In genomic region chr19:5973867-5974635, GRCh38 we compare ENCODE assay signal across 13 cellular contexts. TPM values are rescaled to one million over a fixed set of nuclear protein-coding genes. Genes with fewer than 3 reads are reported as not detected.
DNase-seq lines count a peak whose midpoint lies in the region; TF ChIP-seq lines count a peak whose summit lies in the region.
"Had no signal": no experiment of that assay in that cellular context is flagged by ENCODE, and none has a peak within 500 bp of the region (broad histone marks: within the 10 kb centered on the region; RNA-seq: fewer than 3 reads in every experiment).

No MANE protein-coding gene starts in this region.

- intact Hi-C loops in activated CD4-positive, alpha-beta memory T cell treated with anti-CD3 and anti-CD28 coated beads for 36 hours (cut with micrococcal nuclease): no loop called here

- CTCF ChIA-PET in activated CD4-positive, alpha-beta memory T cell treated with anti-CD3 and anti-CD28 coated beads for 36 hours (lab: Charles Lee): interaction anchor here (1.6 kb wide), 1 partner anchor 170 kb away, joined by 7 read pairs; no protein-coding TSS in a partner anchor
- CTCF ChIA-PET in activated CD4-positive, alpha-beta memory T cell treated with anti-CD3 and anti-CD28 coated beads, Interleukin-2, amount 10 ng/mL, durations not matched to agents 7 days and 5 days (lab: Charles Lee): no interaction called here
- CTCF ChIA-PET in RWPE1 (lab: Yijun Ruan, JAX): no interaction called here

- TF ChIP-seq CTCF in RWPE1 (conservative IDR thresholded peaks at IDR 0.05; ENCODE audit: low read depth) (no peak), endothelial cell (IDR thresholded peaks at IDR 0.05; ENCODE audit: unreplicated experiment) (no peak), progenitor cell of endocrine pancreas (IDR thresholded peaks at IDR 0.05; ENCODE audit: unreplicated experiment) (no peak)

- peaks cover 60% of the 10 kb centered on the region for H3K4me1 Mint-ChIP-seq in activated CD4-positive, alpha-beta memory T cell treated with anti-CD3 and anti-CD28 coated beads for 36 hours (ENCODE audit: low read depth)
- H3K4me1 Mint-ChIP-seq in activated CD4-positive, alpha-beta memory T cell treated with anti-CD3 and anti-CD28 coated beads, Interleukin-2, amount 10 ng/mL, durations not matched to agents 7 days and 5 days: peaks cover 68% of the 10 kb centered on the region
- H3K4me1 Mint-ChIP-seq in endothelial cell (ENCODE audit: unreplicated experiment) (peaks cover 26% of the 10 kb centered on the region), progenitor cell of endocrine pancreas (ENCODE audit: low read depth) (peaks cover 27% of the 10 kb centered on the region)

- POLR2A ChIA-PET in activated CD4-positive, alpha-beta memory T cell treated with anti-CD3 and anti-CD28 coated beads for 36 hours (lab: Charles Lee): no interaction called here
- POLR2A ChIA-PET in activated CD4-positive, alpha-beta memory T cell treated with anti-CD3 and anti-CD28 coated beads, Interleukin-2, amount 10 ng/mL, durations not matched to agents 7 days and 5 days (lab: Charles Lee): interaction anchor here (1.3 kb wide), 1 partner anchor 21 kb away, joined by 3 read pairs; no protein-coding TSS in a partner anchor
- POLR2A ChIA-PET in RWPE1 (lab: Yijun Ruan, JAX; ENCODE audit: low non-redundant PET): no interaction called here

- peaks cover 16% of the 10 kb centered on the region for H3K36me3 Mint-ChIP-seq in activated CD4-positive, alpha-beta memory T cell treated with anti-CD3 and anti-CD28 coated beads for 36 hours
- peaks cover 41% of the 10 kb centered on the region for H3K36me3 Mint-ChIP-seq in activated CD4-positive, alpha-beta memory T cell treated with anti-CD3 and anti-CD28 coated beads, Interleukin-2, amount 10 ng/mL, durations not matched to agents 7 days and 5 days (ENCODE audit: low read depth)
- H3K36me3 Mint-ChIP-seq in endothelial cell (ENCODE audit: low read depth, unreplicated experiment) (peaks cover 21% of the 10 kb centered on the region), progenitor cell of endocrine pancreas (ENCODE audit: insufficient read depth) (peaks cover 2% of the 10 kb centered on the region)

- H3K27me3 Mint-ChIP-seq in activated CD4-positive, alpha-beta memory T cell treated with anti-CD3 and anti-CD28 coated beads for 36 hours: no peaks in the 10 kb centered on the region
- H3K27me3 Mint-ChIP-seq in activated CD4-positive, alpha-beta memory T cell treated with anti-CD3 and anti-CD28 coated beads, Interleukin-2, amount 10 ng/mL, durations not matched to agents 7 days and 5 days: no peaks in the 10 kb centered on the region
- H3K27me3 Mint-ChIP-seq in endothelial cell (ENCODE audit: unreplicated experiment): peaks cover 9% of the 10 kb centered on the region
- no peaks in the 10 kb centered on the region for H3K27me3 Mint-ChIP-seq in progenitor cell of endocrine pancreas

- peak overlapping the region; percentile 80 for H3K27ac Mint-ChIP-seq in activated CD4-positive, alpha-beta memory T cell treated with anti-CD3 and anti-CD28 coated beads for 36 hours
- no peak overlapping the region for H3K27ac Mint-ChIP-seq in activated CD4-positive, alpha-beta memory T cell treated with anti-CD3 and anti-CD28 coated beads, Interleukin-2, amount 10 ng/mL, durations not matched to agents 7 days and 5 days
- peak overlapping the region; percentile 18 for H3K27ac Mint-ChIP-seq in endothelial cell (ENCODE audit: unreplicated experiment)
- H3K27ac Mint-ChIP-seq in progenitor cell of endocrine pancreas: no peak overlapping the region

- no peak overlapping the region for H3K4me3 Mint-ChIP-seq in activated CD4-positive, alpha-beta memory T cell treated with anti-CD3 and anti-CD28 coated beads for 36 hours
- no peak overlapping the region for H3K4me3 Mint-ChIP-seq in activated CD4-positive, alpha-beta memory T cell treated with anti-CD3 and anti-CD28 coated beads, Interleukin-2, amount 10 ng/mL, durations not matched to agents 7 days and 5 days
- H3K4me3 Mint-ChIP-seq in endothelial cell (ENCODE audit: unreplicated experiment): no peak overlapping the region
- peak overlapping the region; percentile 21 for H3K4me3 Mint-ChIP-seq in progenitor cell of endocrine pancreas (ENCODE audit: low read depth)

- no peaks in the 10 kb centered on the region for H3K9me3 Mint-ChIP-seq in activated CD4-positive, alpha-beta memory T cell treated with anti-CD3 and anti-CD28 coated beads for 36 hours
- no peaks in the 10 kb centered on the region for H3K9me3 Mint-ChIP-seq in activated CD4-positive, alpha-beta memory T cell treated with anti-CD3 and anti-CD28 coated beads, Interleukin-2, amount 10 ng/mL, durations not matched to agents 7 days and 5 days
- no peaks in the 10 kb centered on the region for H3K9me3 Mint-ChIP-seq in endothelial cell (ENCODE audit: unreplicated experiment)
- no peaks in the 10 kb centered on the region for H3K9me3 Mint-ChIP-seq in progenitor cell of endocrine pancreas (ENCODE audit: low read depth)

- DNase-seq in activated CD4-positive, alpha-beta memory T cell treated with anti-CD3 and anti-CD28 coated beads for 36 hours: no peak
- DNase-seq in activated CD4-positive, alpha-beta memory T cell treated with anti-CD3 and anti-CD28 coated beads, Interleukin-2, amount 10 ng/mL, durations not matched to agents 7 days and 5 days: no peak
- no peak for DNase-seq in RWPE1 (ENCODE audit: low spot score)
- DNase-seq in endothelial cell (ENCODE audit: low spot score): no peak
- DNase-seq in progenitor cell of endocrine pancreas (ENCODE audit: low spot score, unreplicated experiment): no peak
- no peak for DNase-seq in NCI-H1417 treated with DMSO at 0.1 percent for 48 hours (lab: John Stamatoyannopoulos, UW)
- no peak for DNase-seq in OCI-M1 (lab: John Stamatoyannopoulos, UW)
- DNase-seq in mesenteric fat pad (ENCODE audit: low spot score): no peak
- DNase-seq: ACHN, amniotic stem cell, DMS 273 treated with DMSO at 0.1 percent for 48 hours, pancreas had no signal

- peak overlapping the region; percentile 38; the same call in 1 of the 2 replicates for H3K27ac ChIP-seq in RWPE1
- H3K27ac ChIP-seq: coronary artery, pancreas had no signal

RNA-seq across cellular contexts. Expression of gene RANBP3, which starts 3.9 kb away (rescaled TPM):
- total RNA-seq in activated CD4-positive, alpha-beta memory T cell treated with anti-CD3 and anti-CD28 coated beads for 36 hours: 10 to 100 TPM; 78.1 to 81.3 TPM
- 10 to 100 TPM; 78.1 to 85.1 TPM for total RNA-seq in activated CD4-positive, alpha-beta memory T cell treated with anti-CD3 and anti-CD28 coated beads, Interleukin-2, amount 10 ng/mL, durations not matched to agents 7 days and 5 days
- 69.5 TPM for total RNA-seq in endothelial cell (ENCODE audit: unreplicated experiment)
- total RNA-seq in progenitor cell of endocrine pancreas: 99.9 and 106 TPM in 2 replicates
- 56.7 TPM for total RNA-seq in mesenteric fat pad

RNA-seq across cellular contexts. Expression of gene CAPS, which starts 60.0 kb away (rescaled TPM):
- 1 to 10 TPM; 3.7 to 3.9 TPM for total RNA-seq in activated CD4-positive, alpha-beta memory T cell treated with anti-CD3 and anti-CD28 coated beads for 36 hours
- total RNA-seq in activated CD4-positive, alpha-beta memory T cell treated with anti-CD3 and anti-CD28 coated beads, Interleukin-2, amount 10 ng/mL, durations not matched to agents 7 days and 5 days: 10 to 100 TPM; 11.8 to 12.5 TPM
- total RNA-seq in endothelial cell (ENCODE audit: unreplicated experiment): 9.3 TPM
- 22.1 and 22.5 TPM in 2 replicates for total RNA-seq in progenitor cell of endocrine pancreas
- total RNA-seq in mesenteric fat pad: 4.4 TPM

Comparison
In these comparisons a context has a peak if more than half of its experiments do, and no peak if none do; other contexts are left out.
1. H3K27ac Mint-ChIP-seq: peak in activated CD4-positive, alpha-beta memory T cell treated with anti-CD3 and anti-CD28 coated beads for 36 hours (single experiment) and endothelial cell (single experiment); none in activated CD4-positive, alpha-beta memory T cell treated with anti-CD3 and anti-CD28 coated beads, Interleukin-2, amount 10 ng/mL, durations not matched to agents 7 days and 5 days (single experiment) and progenitor cell of endocrine pancreas (single experiment).